Comparison of ENCODE assay signal across 8 cellular contexts in genomic region chr7:40133561-40134427, GRCh38. TPM values are rescaled to one million over a fixed set of nuclear protein-coding genes. Genes with fewer than 3 reads are reported as not detected.
DNase-seq lines count a peak whose midpoint lies in the region; ATAC-seq and TF ChIP-seq lines count a peak whose summit lies in the region.

No MANE protein-coding gene starts in this region.

- no peak overlapping the region for H2BK15ac ChIP-seq in mesendoderm (replicated peaks; ENCODE audit: low read depth)

- peaks cover 1% of the 10 kb centered on the region for H3K79me1 ChIP-seq in mesendoderm (ENCODE audit: low read length)

- H4K8ac ChIP-seq in mesendoderm (ENCODE audit: low read depth, low read length) = no peak overlapping the region

- H3K36me3 ChIP-seq in Peyer's patch (no peaks in the 10 kb centered on the region), ectodermal cell (ENCODE audit: control insufficient read depth, insufficient read depth, low read length) (no peaks in the 10 kb centered on the region), mesendoderm (ENCODE audit: control insufficient read depth, insufficient read depth, low read length) (no peaks in the 10 kb centered on the region)

- no peak overlapping the region for H4K5ac ChIP-seq in mesendoderm (ENCODE audit: low read length)

- WGBS in ectodermal cell, 2 experiments = 0 to 1% methylated on average over 33 to 35 of the region's 36 CpGs
- WGBS in mesendoderm (ENCODE audit: extremely low coverage, insufficient coverage, low lambda C conversion rate) = no CpG with 5 or more reads among the region's 36 CpGs

- no peak overlapping the region for H2BK5ac ChIP-seq in mesendoderm (ENCODE audit: low read length)

- H3K4me1 ChIP-seq in Peyer's patch (peaks cover 0 to 25% (median 2%) of the 10 kb centered on the region in 4 donors), ectodermal cell (ENCODE audit: control insufficient read depth, insufficient read depth, low read length) (peaks cover 5% of the 10 kb centered on the region), mesendoderm (ENCODE audit: control insufficient read depth, low read depth, low read length) (no peaks in the 10 kb centered on the region)

- H3K18ac ChIP-seq in mesendoderm (ENCODE audit: low read length) = peak overlapping the region; percentile 69

- DNase-seq in stimulated activated CD4-positive, alpha-beta T cell treated with anti-CD3 and anti-CD28 coated beads, Interleukin-4, amount 100 ng/mL, for 24 hours = peak; percentile 15
- DNase-seq in stimulated activated CD4-positive, alpha-beta T cell treated with anti-CD3 and anti-CD28 coated beads, Interleukin-4, amount 100 ng/mL, for 1 hour = no peak
- no peak for DNase-seq in Peyer's patch
- DNase-seq in mesendoderm = no peak
- no peak for DNase-seq in NCI-H187 (lab: John Stamatoyannopoulos, UW)

- no peak overlapping the region for H2AK5ac ChIP-seq in mesendoderm (ENCODE audit: low read length)

- peak overlapping the region; percentile 67 for H3K4me2 ChIP-seq in mesendoderm (ENCODE audit: low read length)

- peak overlapping the region; percentile 95 for H3K9ac ChIP-seq in mesendoderm (ENCODE audit: low read length)

- H3K9me3 ChIP-seq in Peyer's patch = no peaks in the 10 kb centered on the region
- H3K9me3 ChIP-seq in ectodermal cell (ENCODE audit: control insufficient read depth, low read length) = no peaks in the 10 kb centered on the region

- H2BK120ac ChIP-seq in mesendoderm (ENCODE audit: low read depth, low read length) = peak overlapping the region; percentile 82

- peak; percentile 11 for ATAC-seq in HG02885 (IDR thresholded peaks at IDR 0.05; ENCODE audit: poor library complexity, unreplicated experiment)
- ATAC-seq in HG03342 (IDR thresholded peaks at IDR 0.05; ENCODE audit: unreplicated experiment) = no peak

- no peak for TF ChIP-seq CTCF in Peyer's patch (IDR thresholded peaks at IDR 0.05)

- H3K27ac ChIP-seq in Peyer's patch (peak overlapping the region; percentile 82 to 91 (median 88)), ectodermal cell (ENCODE audit: insufficient read depth, low read depth, low read length, poor library complexity, severe bottlenecking) (peak overlapping the region; percentile 82), mesendoderm (ENCODE audit: low read depth, low read length) (peak overlapping the region; percentile 96)

- H3K79me2 ChIP-seq in mesendoderm (ENCODE audit: control insufficient read depth, insufficient read depth, low read length) = peaks cover 18% of the 10 kb centered on the region

- H3K27me3 ChIP-seq in Peyer's patch = no peaks in the 10 kb centered on the region
- peaks cover 14% of the 10 kb centered on the region for H3K27me3 ChIP-seq in ectodermal cell (ENCODE audit: control insufficient read depth, insufficient read depth, low read length, poor library complexity, severe bottlenecking)
- H3K27me3 ChIP-seq in mesendoderm (ENCODE audit: insufficient read depth, low read length, poor library complexity) = no peaks in the 10 kb centered on the region

- H3K4ac ChIP-seq in mesendoderm (ENCODE audit: low read depth, low read length) = peak overlapping the region; percentile 17

- H3K4me3 ChIP-seq in Peyer's patch = peak overlapping the region; percentile 82 to 92 (median 85)
- peak overlapping the region; percentile 96 for H3K4me3 ChIP-seq in ectodermal cell (ENCODE audit: insufficient read depth, low read depth, low read length)
- peak overlapping the region; percentile 94 for H3K4me3 ChIP-seq in mesendoderm (ENCODE audit: low read length)

- H3K23ac ChIP-seq in mesendoderm (ENCODE audit: low read length) = no peak overlapping the region

- peak overlapping the region; percentile 98 for H3K56ac ChIP-seq in mesendoderm (ENCODE audit: low read length)

- TF ChIP-seq POLR2A in Peyer's patch (IDR thresholded peaks at IDR 0.05) = no peak

RNA-seq across cellular contexts. Expression of gene MPLKIP, which starts 0.6 kb away (rescaled TPM):
- total RNA-seq in Peyer's patch = 10 to 100 TPM in 3 of 4 donors, 1 to 10 TPM in 1; 8.3 to 17.1 (median 16.8) TPM
- 55.4 TPM for polyA plus RNA-seq in ectodermal cell (2013, experiment 1 of 4)
- 59.1 TPM for polyA plus RNA-seq in ectodermal cell (2013, experiment 2 of 4)
- polyA plus RNA-seq in ectodermal cell (2013, experiment 3 of 4) = 56.4 TPM
- polyA plus RNA-seq in ectodermal cell (2013, experiment 4 of 4) = 55.2 TPM
- polyA plus RNA-seq in mesendoderm (2013, experiment 1 of 2) = 46.8 TPM
- 46.8 TPM for polyA plus RNA-seq in mesendoderm (2013, experiment 2 of 2)

RNA-seq across cellular contexts. Expression of gene SUGCT, which starts 1.0 kb away (rescaled TPM):
- 1 to 10 TPM in 3 of 4 donors, not detected in 1; 6.4 to 8.9 (median 8.3) TPM for total RNA-seq in Peyer's patch
- polyA plus RNA-seq in ectodermal cell (2013, experiment 1 of 4) = 5.6 TPM
- 4.9 TPM for polyA plus RNA-seq in ectodermal cell (2013, experiment 2 of 4)
- polyA plus RNA-seq in ectodermal cell (2013, experiment 3 of 4) = 6.2 TPM
- polyA plus RNA-seq in ectodermal cell (2013, experiment 4 of 4) = 6.0 TPM
- polyA plus RNA-seq in mesendoderm (2013, experiment 1 of 2) = 4.2 TPM
- polyA plus RNA-seq in mesendoderm (2013, experiment 2 of 2) = 3.2 TPM
